In the genomic region with DNA sequence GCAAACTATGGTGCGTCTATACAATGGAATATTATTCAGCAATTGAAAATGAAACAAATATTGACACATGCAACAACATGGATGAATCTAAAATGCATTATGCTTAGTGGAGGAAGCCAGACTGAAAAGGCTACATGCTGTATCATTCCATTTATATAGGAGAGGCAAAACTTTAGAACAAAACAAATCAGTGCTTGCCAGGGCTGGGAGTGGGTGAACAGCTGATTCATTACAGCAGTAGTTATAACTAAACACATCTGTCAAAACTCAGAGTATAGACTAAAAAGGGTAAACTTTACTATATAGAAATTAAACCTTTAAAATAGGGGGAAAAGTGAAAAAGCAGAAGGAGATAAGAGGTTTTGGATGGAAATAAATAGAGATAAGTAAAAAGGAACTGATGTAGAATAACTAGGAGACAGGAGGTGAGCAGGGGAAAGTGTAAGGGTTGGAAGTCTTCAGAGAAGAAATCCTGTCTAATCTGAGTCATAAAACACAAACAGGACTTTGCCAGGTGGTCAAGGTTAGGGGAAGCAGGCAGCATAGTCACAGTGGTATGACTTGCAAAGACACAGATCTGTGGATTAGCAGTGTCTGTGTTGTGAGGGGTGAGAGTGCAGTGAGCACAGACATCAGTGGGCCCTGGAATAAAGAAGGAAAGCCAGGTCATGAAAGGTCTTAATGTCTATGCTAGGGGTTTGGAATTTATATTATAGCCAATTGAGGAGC, we compare ENCODE assay signal across 19 cellular contexts.
A peak's percentile ranks its signal among the peaks of the same experiment; 100 is the strongest.
DNase-seq lines count a peak whose midpoint lies in the region; ATAC-seq and TF ChIP-seq lines count a peak whose summit lies in the region.
"Had no signal": no experiment of that assay in that cellular context is flagged by ENCODE, and none has a peak within 500 bp of the region (broad histone marks: within the 10 kb centered on the region; RNA-seq: fewer than 3 reads in every experiment).

No MANE protein-coding gene starts in this region.

- TF ChIP-seq CTCF in WERI-Rb-1 (IDR thresholded peaks at IDR 0.05; ENCODE audit: low read depth, low read length) (no peak), osteocyte (IDR thresholded peaks at IDR 0.05) (no peak), ascending aorta (IDR thresholded peaks at IDR 0.05) (no peak)

- H4K20me1 ChIP-seq in GM23248 (ENCODE audit: insufficient read depth), result no peaks in the 10 kb centered on the region

- peaks cover 48% of the 10 kb centered on the region for H3F3A ChIP-seq in GM23248 (ENCODE audit: insufficient read depth)

- H3K36me3 ChIP-seq in GM23248 (ENCODE audit: low read depth) (no peaks in the 10 kb centered on the region), WERI-Rb-1 (no peaks in the 10 kb centered on the region), ascending aorta (no peaks in the 10 kb centered on the region)

- H3K27ac Mint-ChIP-seq in osteocyte (ENCODE audit: unreplicated experiment), result no peak overlapping the region
- H3K27ac Mint-ChIP-seq: CD4-positive, alpha-beta T cell had no signal

- H3K4me3 ChIP-seq in GM23248 (no peak overlapping the region), WERI-Rb-1 (ENCODE audit: low read depth, low read length) (no peak overlapping the region), ascending aorta (no peak overlapping the region)
- H3K4me3 ChIP-seq: A549, K562 had no signal

- no peak overlapping the region for H3K4me2 ChIP-seq in GM23248 (ENCODE audit: unreplicated experiment)
- H3K4me2 ChIP-seq: A549 had no signal

- DNase-seq in GM23248 (peak; percentile 39), NCI-H524 (lab: John Stamatoyannopoulos, UW) (peak; percentile 59 to 87), WERI-Rb-1 (peak; percentile 50), fibroblast of peridontal ligament (ENCODE audit: extremely low read depth) (peak; percentile 56), osteocyte (ENCODE audit: extremely low spot score, unreplicated experiment) (no peak), ascending aorta (ENCODE audit: low spot score in 2 of 2) (no peak)
- DNase-seq: Calu3; CD4-positive, alpha-beta T cell; NCI-H1417; NCI-H187; NCI-H446 treated with DMSO at 0.1 percent for 48 hours; NCI-H774; PC-3; RPMI8226; SHP77 treated with DMSO at 0.1 percent for 48 hours had no signal

- intact Hi-C loops in ascending aorta (cut with DNase I), result no loop called here

- H3K9me3 Mint-ChIP-seq in osteocyte (ENCODE audit: unreplicated experiment), result no peaks in the 10 kb centered on the region
- H3K9me3 Mint-ChIP-seq: CD4-positive, alpha-beta T cell had no signal

- ATAC-seq in HG03039 (IDR thresholded peaks at IDR 0.05; ENCODE audit: unreplicated experiment) (no peak), GM21360 (IDR thresholded peaks at IDR 0.05; ENCODE audit: unreplicated experiment) (no peak)
- ATAC-seq: A549, K562, PC-3 had no signal

- H3K27ac ChIP-seq in GM23248 (no peak overlapping the region), WERI-Rb-1 (no peak overlapping the region), ascending aorta (peak overlapping the region in 1 of 2 donors; percentile 23)
- H3K27ac ChIP-seq: A549 had no signal

- in situ Hi-C loops in GM23248 (cut with MboI), result no loop called here

- H3K4me1 Mint-ChIP-seq in osteocyte (ENCODE audit: unreplicated experiment), result peaks cover 7% of the 10 kb centered on the region

- H3K9me2 ChIP-seq in GM23248 (ENCODE audit: insufficient read depth), result no peaks in the 10 kb centered on the region

- H3K27me3 Mint-ChIP-seq in osteocyte (ENCODE audit: unreplicated experiment), result peaks cover 10% of the 10 kb centered on the region

- H3K4me3 Mint-ChIP-seq in osteocyte (ENCODE audit: unreplicated experiment), result no peak overlapping the region
- H3K4me3 Mint-ChIP-seq: CD4-positive, alpha-beta T cell had no signal

- H3K9ac ChIP-seq in GM23248, result no peak overlapping the region

- H2AFZ ChIP-seq in GM23248, result no peak overlapping the region

- H3K79me2 ChIP-seq in GM23248 (ENCODE audit: insufficient read depth), result no peaks in the 10 kb centered on the region

- 97 to 100% methylated on average over 1 of the region's 1 CpG for WGBS in GM23248 (ENCODE audit: low coverage in 1 of 2, low lambda C conversion rate in 2 of 2, missing lambda C conversion rate in 2 of 2), 2 experiments

- H3K4me1 ChIP-seq in GM23248 (ENCODE audit: insufficient read depth), result peaks cover 42% of the 10 kb centered on the region
- peaks cover 0 to 6% of the 10 kb centered on the region in 2 donors for H3K4me1 ChIP-seq in ascending aorta
- H3K4me1 ChIP-seq: A549 had no signal

- no peaks in the 10 kb centered on the region for H3K36me3 Mint-ChIP-seq in osteocyte (ENCODE audit: unreplicated experiment)

- H3K9me3 ChIP-seq in GM23248 (ENCODE audit: low read depth), result no peaks in the 10 kb centered on the region
- no peaks in the 10 kb centered on the region for H3K9me3 ChIP-seq in WERI-Rb-1 (ENCODE audit: severe bottlenecking)
- H3K9me3 ChIP-seq in ascending aorta, result no peaks in the 10 kb centered on the region
- H3K9me3 ChIP-seq: A549 had no signal

- H3K27me3 ChIP-seq in GM23248 (replicated peaks; ENCODE audit: insufficient read depth) (no peaks in the 10 kb centered on the region), WERI-Rb-1 (ENCODE audit: insufficient read depth, low read depth, severe bottlenecking) (no peaks in the 10 kb centered on the region), ascending aorta (no peaks in the 10 kb centered on the region)

Comparison
In these comparisons a context has a peak if more than half of its experiments do, and no peak if none do; other contexts are left out.
1. DNase-seq: peak in GM23248 (single experiment), NCI-H524 (2 of 2), WERI-Rb-1 (single experiment) and fibroblast of peridontal ligament (single experiment); none in osteocyte (single experiment) and ascending aorta (0 of 2).